2 cellular contexts compared by ENCODE assay signal in the genomic region with DNA sequence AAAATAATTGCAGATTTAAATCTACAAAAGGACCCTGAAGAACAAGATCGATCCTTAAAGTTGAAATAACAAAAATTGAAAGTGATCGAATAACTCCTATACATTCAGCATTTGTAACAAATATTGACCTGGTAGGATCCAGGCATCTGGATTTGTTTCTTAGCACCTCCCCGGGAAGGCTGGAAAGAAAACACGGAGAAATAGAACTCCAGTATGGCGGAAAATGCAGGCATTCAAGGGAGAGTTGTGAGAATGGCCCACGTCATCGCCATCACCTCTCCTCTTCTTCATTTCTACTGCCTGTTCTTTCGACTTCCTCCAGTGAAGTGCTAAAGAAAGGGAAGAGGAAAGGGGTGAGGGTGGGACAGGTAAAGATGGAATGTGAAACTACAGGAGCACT.
TF ChIP-seq lines count a peak whose summit lies in the region.

No MANE protein-coding gene starts in this region.

TF ChIP-seq in HepG2, 621 proteins besides CTCF, POLR2A, EP300 and RAD21 (continued from another document):
- TF ChIP-seq, protein P1, sequence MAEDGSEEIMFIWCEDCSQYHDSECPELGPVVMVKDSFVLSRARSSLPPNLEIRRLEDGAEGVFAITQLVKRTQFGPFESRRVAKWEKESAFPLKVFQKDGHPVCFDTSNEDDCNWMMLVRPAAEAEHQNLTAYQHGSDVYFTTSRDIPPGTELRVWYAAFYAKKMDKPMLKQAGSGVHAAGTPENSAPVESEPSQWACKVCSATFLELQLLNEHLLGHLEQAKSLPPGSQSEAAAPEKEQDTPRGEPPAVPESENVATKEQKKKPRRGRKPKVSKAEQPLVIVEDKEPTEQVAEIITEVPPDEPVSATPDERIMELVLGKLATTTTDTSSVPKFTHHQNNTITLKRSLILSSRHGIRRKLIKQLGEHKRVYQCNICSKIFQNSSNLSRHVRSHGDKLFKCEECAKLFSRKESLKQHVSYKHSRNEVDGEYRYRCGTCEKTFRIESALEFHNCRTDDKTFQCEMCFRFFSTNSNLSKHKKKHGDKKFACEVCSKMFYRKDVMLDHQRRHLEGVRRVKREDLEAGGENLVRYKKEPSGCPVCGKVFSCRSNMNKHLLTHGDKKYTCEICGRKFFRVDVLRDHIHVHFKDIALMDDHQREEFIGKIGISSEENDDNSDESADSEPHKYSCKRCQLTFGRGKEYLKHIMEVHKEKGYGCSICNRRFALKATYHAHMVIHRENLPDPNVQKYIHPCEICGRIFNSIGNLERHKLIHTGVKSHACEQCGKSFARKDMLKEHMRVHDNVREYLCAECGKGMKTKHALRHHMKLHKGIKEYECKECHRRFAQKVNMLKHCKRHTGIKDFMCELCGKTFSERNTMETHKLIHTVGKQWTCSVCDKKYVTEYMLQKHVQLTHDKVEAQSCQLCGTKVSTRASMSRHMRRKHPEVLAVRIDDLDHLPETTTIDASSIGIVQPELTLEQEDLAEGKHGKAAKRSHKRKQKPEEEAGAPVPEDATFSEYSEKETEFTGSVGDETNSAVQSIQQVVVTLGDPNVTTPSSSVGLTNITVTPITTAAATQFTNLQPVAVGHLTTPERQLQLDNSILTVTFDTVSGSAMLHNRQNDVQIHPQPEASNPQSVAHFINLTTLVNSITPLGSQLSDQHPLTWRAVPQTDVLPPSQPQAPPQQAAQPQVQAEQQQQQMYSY (CRISPR knock-in tag; IDR thresholded peaks at IDR 0.05): peak; percentile 80
- TF ChIP-seq, protein P2, sequence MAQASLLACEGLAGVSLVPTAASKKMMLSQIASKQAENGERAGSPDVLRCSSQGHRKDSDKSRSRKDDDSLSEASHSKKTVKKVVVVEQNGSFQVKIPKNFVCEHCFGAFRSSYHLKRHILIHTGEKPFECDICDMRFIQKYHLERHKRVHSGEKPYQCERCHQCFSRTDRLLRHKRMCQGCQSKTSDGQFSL (CRISPR knock-in tag; IDR thresholded peaks at IDR 0.05): no peak
- TF ChIP-seq, protein P3, sequence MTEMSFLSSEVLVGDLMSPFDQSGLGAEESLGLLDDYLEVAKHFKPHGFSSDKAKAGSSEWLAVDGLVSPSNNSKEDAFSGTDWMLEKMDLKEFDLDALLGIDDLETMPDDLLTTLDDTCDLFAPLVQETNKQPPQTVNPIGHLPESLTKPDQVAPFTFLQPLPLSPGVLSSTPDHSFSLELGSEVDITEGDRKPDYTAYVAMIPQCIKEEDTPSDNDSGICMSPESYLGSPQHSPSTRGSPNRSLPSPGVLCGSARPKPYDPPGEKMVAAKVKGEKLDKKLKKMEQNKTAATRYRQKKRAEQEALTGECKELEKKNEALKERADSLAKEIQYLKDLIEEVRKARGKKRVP (CRISPR knock-in tag; IDR thresholded peaks at IDR 0.05): no peak
- TF ChIP-seq, protein P4, sequence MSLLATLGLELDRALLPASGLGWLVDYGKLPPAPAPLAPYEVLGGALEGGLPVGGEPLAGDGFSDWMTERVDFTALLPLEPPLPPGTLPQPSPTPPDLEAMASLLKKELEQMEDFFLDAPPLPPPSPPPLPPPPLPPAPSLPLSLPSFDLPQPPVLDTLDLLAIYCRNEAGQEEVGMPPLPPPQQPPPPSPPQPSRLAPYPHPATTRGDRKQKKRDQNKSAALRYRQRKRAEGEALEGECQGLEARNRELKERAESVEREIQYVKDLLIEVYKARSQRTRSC (CRISPR knock-in tag; IDR thresholded peaks at IDR 0.05; ENCODE audit: low read depth): no peak
- TF ChIP-seq BCL6 (CRISPR knock-in tag; IDR thresholded peaks at IDR 0.05) (no peak), ZNF780A (CRISPR knock-in tag; IDR thresholded peaks at IDR 0.05) (no peak)

TF ChIP-seq in WTC11, 78 proteins besides CTCF, POLR2A, EP300 and RAD21:
- TF ChIP-seq, protein P1 (CRISPR knock-in tag; IDR thresholded peaks at IDR 0.05): peak; percentile 91
- TF ChIP-seq SOX15 (CRISPR knock-in tag; IDR thresholded peaks at IDR 0.05): no peak
TF ChIP-seq in WTC11: peak in this region for 1.
